Comparison of ENCODE assay signal across 31 cellular contexts in genomic region chr15:64483749-64484148, GRCh38.
"Had no signal": no experiment of that assay in that cellular context is flagged by ENCODE, and none has a peak within 500 bp of the region (broad histone marks: within the 10 kb centered on the region; RNA-seq: fewer than 3 reads in every experiment).

No MANE protein-coding gene starts in this region.

- H3K36me3 Mint-ChIP-seq: natural killer cell treated with Interleukin-12 subunit alpha and Interleukin-12 subunit beta and Interleukin-15 and Interleukin-18, amount 100 ng/mL, for 72 hours had no signal

- H3K9me3 ChIP-seq: breast epithelium, colonic mucosa, left ventricle myocardium inferior, thoracic aorta had no signal

- H3K27me3 ChIP-seq: breast epithelium, colonic mucosa, dorsolateral prefrontal cortex, hepatocyte had no signal

- H3K4me3 ChIP-seq: breast epithelium, colonic mucosa, dorsolateral prefrontal cortex, hepatocyte, left ventricle myocardium inferior, SK-N-MC, thoracic aorta had no signal

- H3K4me3 Mint-ChIP-seq: activated naive CD8-positive, alpha-beta T cell treated with anti-CD3 and anti-CD28 coated beads, Interleukin-2, amount 10 ng/mL, durations not matched to agents 7 days and 5 days; activated T-cell treated with anti-CD3 and anti-CD28 coated beads, Interleukin-2, amount 50 U/mL, for 72 hours; effector memory CD8-positive, alpha-beta T cell; immature natural killer cell; natural killer cell treated with Interleukin-12 subunit alpha and Interleukin-12 subunit beta and Interleukin-15 and Interleukin-18, amount 100 ng/mL, for 72 hours; type B pancreatic cell had no signal

- H3K27ac Mint-ChIP-seq: activated naive CD8-positive, alpha-beta T cell treated with anti-CD3 and anti-CD28 coated beads, Interleukin-2, amount 10 ng/mL, durations not matched to agents 7 days and 5 days; activated T-cell treated with anti-CD3 and anti-CD28 coated beads, Interleukin-2, amount 50 U/mL, for 72 hours; natural killer cell treated with Interleukin-12 subunit alpha and Interleukin-12 subunit beta and Interleukin-15 and Interleukin-18, amount 100 ng/mL, for 72 hours; type B pancreatic cell had no signal

- H3K4me1 ChIP-seq: breast epithelium, colonic mucosa, left ventricle myocardium inferior, parathyroid adenoma had no signal

- H3K27ac ChIP-seq: breast epithelium, colonic mucosa, dorsolateral prefrontal cortex, hepatocyte, left ventricle myocardium inferior, parathyroid adenoma, SK-N-MC, thoracic aorta had no signal

- H3K36me3 ChIP-seq: breast epithelium, colonic mucosa, thoracic aorta had no signal

- ATAC-seq: activated T-cell treated with anti-CD3 and anti-CD28 coated beads, Interleukin-2, amount 50 U/mL, for 72 hours; effector memory CD8-positive, alpha-beta T cell; esophagus mucosa; natural killer cell treated with Interleukin-12 subunit alpha and Interleukin-12 subunit beta and Interleukin-15 and Interleukin-18, amount 100 ng/mL, for 72 hours; sciatic nerve had no signal

- FAIRE-seq: endothelial cell of umbilical vein, small intestine had no signal

- H3K27me3 Mint-ChIP-seq: activated naive CD8-positive, alpha-beta T cell treated with anti-CD3 and anti-CD28 coated beads, Interleukin-2, amount 10 ng/mL, durations not matched to agents 7 days and 5 days; effector memory CD8-positive, alpha-beta T cell; natural killer cell treated with Interleukin-12 subunit alpha and Interleukin-12 subunit beta and Interleukin-15 and Interleukin-18, amount 100 ng/mL, for 72 hours; type B pancreatic cell had no signal

- DNase-seq: activated CD4-positive, alpha-beta T cell treated with anti-CD3 and anti-CD28 coated beads for 1 hour; activated CD4-positive, alpha-beta T cell treated with anti-CD3 and anti-CD28 coated beads, Interleukin-2, amount 50 U/mL, for 1 hour; activated CD8-positive, alpha-beta memory T cell treated with anti-CD3 and anti-CD28 coated beads, Interleukin-2, amount 50 U/mL, for 48 hours; activated effector memory CD4-positive, alpha-beta T cell treated with anti-CD3 and anti-CD28 coated beads, Interleukin-2, amount 50 U/mL, for 16 hours; activated naive CD8-positive, alpha-beta T cell treated with anti-CD3 and anti-CD28 coated beads, Interleukin-2, amount 10 ng/mL, durations not matched to agents 7 days and 5 days; activated T-cell treated with anti-CD3 and anti-CD28 coated beads, Interleukin-2, amount 50 U/mL, for 72 hours; amniotic stem cell; colonic mucosa; dorsolateral prefrontal cortex; effector memory CD8-positive, alpha-beta T cell; foreskin melanocyte; immature natural killer cell; left ventricle myocardium inferior; mammary epithelial cell; midbrain; small intestine; stimulated activated CD4-positive, alpha-beta T cell treated with anti-CD3 and anti-CD28 coated beads, Interleukin-2, amount 100 ng/mL, for 24 hours; stimulated activated CD8-positive, alpha-beta memory T cell treated with anti-CD3 and anti-CD28 coated beads, Interleukin-4, amount 100 ng/mL, for 48 hours; stimulated activated naive CD4-positive, alpha-beta T cell; SW 1271; T-helper 2 cell had no signal

- H3K9me3 Mint-ChIP-seq: activated naive CD8-positive, alpha-beta T cell treated with anti-CD3 and anti-CD28 coated beads, Interleukin-2, amount 10 ng/mL, durations not matched to agents 7 days and 5 days; activated T-cell treated with anti-CD3 and anti-CD28 coated beads, Interleukin-2, amount 50 U/mL, for 72 hours; effector memory CD8-positive, alpha-beta T cell; immature natural killer cell; natural killer cell treated with Interleukin-12 subunit alpha and Interleukin-12 subunit beta and Interleukin-15 and Interleukin-18, amount 100 ng/mL, for 72 hours; type B pancreatic cell had no signal
